In genomic region chr2:26001743-26002341, GRCh38 we compare ENCODE assay signal across 9 cellular contexts. TPM values are rescaled to one million over a fixed set of nuclear protein-coding genes. Genes with fewer than 3 reads are reported as not detected.
DNase-seq lines count a peak whose midpoint lies in the region; ATAC-seq and TF ChIP-seq lines count a peak whose summit lies in the region.
"Had no signal": no experiment of that assay in that cellular context is flagged by ENCODE, and none has a peak within 500 bp of the region (broad histone marks: within the 10 kb centered on the region; RNA-seq: fewer than 3 reads in every experiment).

No MANE protein-coding gene starts in this region.

- no peak overlapping the region for H3K4me3 Mint-ChIP-seq in nephron progenitor cell

- no peak overlapping the region for H3K4me3 ChIP-seq in SJCRH30

- peaks cover 12% of the 10 kb centered on the region for H3K4me1 Mint-ChIP-seq in nephron progenitor cell

- peak; percentile 35 for DNase-seq in DMS 273 treated with DMSO at 0.1 percent for 48 hours (lab: John Stamatoyannopoulos, UW)
- DNase-seq in SJCRH30 = peak; percentile 45 to 49
- peak; percentile 56 to 92 (median 80) for DNase-seq in head of caudate nucleus
- DNase-seq in putamen (ENCODE audit: low spot score) = peak; percentile 84
- no peak for DNase-seq in GM19238 (ENCODE audit: insufficient read length, low spot score)
- DNase-seq in nephron progenitor cell = no peak
- DNase-seq: NCI-H1417 treated with DMSO at 0.1 percent for 48 hours had no signal

- no peaks in the 10 kb centered on the region for H3K36me3 Mint-ChIP-seq in nephron progenitor cell (ENCODE audit: low read depth)

- H3K27ac ChIP-seq in SJCRH30 = no peak overlapping the region

- H3K9me3 Mint-ChIP-seq in nephron progenitor cell = no peaks in the 10 kb centered on the region

- H3K36me3 ChIP-seq in SJCRH30 = no peaks in the 10 kb centered on the region

- TF ChIP-seq CTCF in nephron progenitor cell (IDR thresholded peaks at IDR 0.05) = no peak

- intact Hi-C loops in head of caudate nucleus (cut with DNase I) = no loop called here

- H3K27me3 Mint-ChIP-seq in nephron progenitor cell (ENCODE audit: low read depth, poor library complexity) = peaks cover 4% of the 10 kb centered on the region

- ATAC-seq in GM21717 (IDR thresholded peaks at IDR 0.05; ENCODE audit: unreplicated experiment) (no peak), HG02678 (IDR thresholded peaks at IDR 0.05; ENCODE audit: unreplicated experiment) (no peak)

- H3K27ac Mint-ChIP-seq in nephron progenitor cell = no peak overlapping the region

- peaks cover 18% of the 10 kb centered on the region for H3K4me1 ChIP-seq in SJCRH30

- H3K9me3 ChIP-seq in SJCRH30 (replicated peaks) = no peaks in the 10 kb centered on the region

- no peaks in the 10 kb centered on the region for H3K27me3 ChIP-seq in SJCRH30

RNA-seq across cellular contexts. Expression of gene KIF3C, which starts 19.5 kb away (rescaled TPM):
- total RNA-seq in SJCRH30 (2014; rRNA removed; shearing (Covaris generic)) = 5.2 and 5.3 TPM in 2 replicates

RNA-seq across cellular contexts. Expression of gene RAB10, which starts 32.0 kb away (rescaled TPM):
- 128 and 152 TPM in 2 replicates for total RNA-seq in SJCRH30 (2014; rRNA removed; shearing (Covaris generic))

Comparison
In these comparisons a context has a peak if more than half of its experiments do, and no peak if none do; other contexts are left out.
1. DNase-seq: peak in DMS 273 treated with DMSO at 0.1 percent for 48 hours (single experiment), SJCRH30 (2 of 2), head of caudate nucleus (42 of 42) and putamen (single experiment); none in GM19238 (single experiment) and nephron progenitor cell (single experiment).